In the genomic region with DNA sequence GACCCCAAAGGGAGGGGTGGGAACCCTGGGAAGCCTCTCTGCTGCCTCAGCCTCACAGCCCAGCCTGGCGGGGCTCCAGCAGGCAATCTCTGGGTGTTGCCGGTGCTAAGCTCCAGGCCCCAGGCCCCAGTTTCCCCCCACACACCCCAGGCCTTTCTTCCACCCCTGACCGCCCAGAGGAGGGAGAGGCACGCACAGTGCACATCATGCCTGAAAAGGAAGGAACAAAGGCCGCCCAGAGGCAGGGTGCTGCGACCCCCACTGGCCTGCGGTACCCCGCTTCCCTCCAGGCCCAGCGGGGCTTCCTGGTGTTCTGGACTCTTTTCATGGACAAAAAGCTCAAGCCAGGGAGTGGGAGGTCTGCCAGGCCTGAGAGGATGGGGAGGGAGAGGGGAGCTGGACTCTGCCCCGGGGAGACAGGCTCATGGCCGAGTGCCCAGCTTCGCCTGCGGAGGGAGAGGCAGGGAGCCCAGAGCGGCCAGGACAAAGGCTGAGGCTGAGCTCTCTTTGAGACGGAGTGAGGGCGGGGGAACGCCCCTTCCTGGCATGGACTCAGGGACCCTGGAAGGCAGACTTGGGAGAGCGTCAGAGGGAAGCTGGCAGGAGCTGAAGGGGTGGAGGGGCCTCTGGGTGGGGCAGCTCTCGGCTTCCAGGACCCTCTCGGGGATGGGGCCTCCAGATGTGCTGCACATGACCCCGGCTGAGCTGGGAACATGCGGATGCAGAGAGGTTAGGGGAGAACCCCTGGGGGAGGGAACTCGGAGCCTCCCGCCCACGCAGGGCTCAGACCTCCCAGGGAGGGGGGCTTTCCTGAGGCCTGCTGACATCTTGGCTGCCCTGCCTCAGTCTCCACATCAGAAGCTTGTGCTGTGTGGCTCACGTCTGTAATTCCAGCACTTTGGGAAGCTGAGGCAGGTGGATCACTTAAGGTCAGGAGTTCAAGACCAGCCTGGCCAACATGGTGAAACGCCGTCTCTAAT, we compare ENCODE assay signal across 9 cellular contexts. TPM values are rescaled to one million over a fixed set of nuclear protein-coding genes. Genes with fewer than 3 reads are reported as not detected.
DNase-seq lines count a peak whose midpoint lies in the region; ATAC-seq and TF ChIP-seq lines count a peak whose summit lies in the region.
"Had no signal": no experiment of that assay in that cellular context is flagged by ENCODE, and none has a peak within 500 bp of the region (broad histone marks: within the 10 kb centered on the region; RNA-seq: fewer than 3 reads in every experiment).

No MANE protein-coding gene starts in this region.

- H4K20me1 ChIP-seq in GM23338 (replicated peaks; ENCODE audit: insufficient read depth): no peaks in the 10 kb centered on the region

- no peak overlapping the region for H3K4me3 ChIP-seq in GM23338
- no peak overlapping the region for H3K4me3 ChIP-seq in right atrium auricular region
- H3K4me3 ChIP-seq in sigmoid colon: no peak overlapping the region

- H3K27ac ChIP-seq in GM23338 (ENCODE audit: low read depth) (no peak overlapping the region), right atrium auricular region (peak overlapping the region; percentile 63 to 66), sigmoid colon (peak overlapping the region; percentile 62 to 69 (median 65))

- DNase-seq in GM23338 (ENCODE audit: low spot score) (no peak), amygdala (lab: John Stamatoyannopoulos, UW) (peak; percentile 42 to 97 (median 91)), right atrium auricular region (ENCODE audit: low spot score) (peak; percentile 81), sigmoid colon (peak; percentile 97), DMS53 (lab: John Stamatoyannopoulos, UW) (no peak), NCI-H82 (lab: John Stamatoyannopoulos, UW) (no peak), OCI-M1 (lab: John Stamatoyannopoulos, UW) (no peak)

- peaks cover 2% of the 10 kb centered on the region; the same call in 1 of the 3 replicates for H3K4me1 Mint-ChIP-seq in GM23338

- no peak overlapping the region for H2AFZ ChIP-seq in GM23338

- H3K4me1 ChIP-seq in GM23338 (ENCODE audit: insufficient read depth): no peaks in the 10 kb centered on the region
- peaks cover 0 to 45% of the 10 kb centered on the region in 2 donors for H3K4me1 ChIP-seq in right atrium auricular region
- H3K4me1 ChIP-seq in sigmoid colon: peaks cover 0 to 45% (median 40%) of the 10 kb centered on the region in 4 donors

- peaks cover 34% of the 10 kb centered on the region for H3K27me3 ChIP-seq in GM23338 (ENCODE audit: insufficient read depth)
- H3K27me3 ChIP-seq in right atrium auricular region: peaks cover 0 to 4% of the 10 kb centered on the region in 2 donors
- H3K27me3 ChIP-seq in sigmoid colon: peaks cover 18 to 36% (median 33%) of the 10 kb centered on the region in 3 donors

- 0 out of 2 replicates have a peak, but pooled peaks cover 2% of the 10 kb centered on the region for H3F3A ChIP-seq in GM23338 (replicated peaks; ENCODE audit: low read depth)

- H3K9me2 ChIP-seq in GM23338 (ENCODE audit: insufficient read depth): no peaks in the 10 kb centered on the region

- H3K27ac Mint-ChIP-seq in GM23338: no peak overlapping the region

- no peak for TF ChIP-seq EP300 in sigmoid colon (IDR thresholded peaks at IDR 0.05)

- H3K79me2 ChIP-seq in GM23338 (replicated peaks; ENCODE audit: insufficient read depth): no peaks in the 10 kb centered on the region

- peaks cover 38% of the 10 kb centered on the region for H3K27me3 Mint-ChIP-seq in GM23338 (ENCODE audit: insufficient read depth, low read depth, poor library complexity)

- 12 to 48% methylated on average over 28 of the region's 28 CpGs for WGBS in sigmoid colon, 2 donors

- H3K36me3 ChIP-seq in GM23338 (ENCODE audit: insufficient read depth) (no peaks in the 10 kb centered on the region), right atrium auricular region (no peaks in the 10 kb centered on the region), sigmoid colon (no peaks in the 10 kb centered on the region)

- no peaks in the 10 kb centered on the region for H3K9me3 ChIP-seq in right atrium auricular region
- no peaks in the 10 kb centered on the region for H3K9me3 ChIP-seq in sigmoid colon

- H3K36me3 Mint-ChIP-seq in GM23338 (ENCODE audit: low read depth): no peaks in the 10 kb centered on the region

- H3K4me3 Mint-ChIP-seq in GM23338: no peak overlapping the region

- TF ChIP-seq CTCF in GM23338 (conservative IDR thresholded peaks at IDR 0.05; ENCODE audit: low read depth in 2 of 2) (no peak), right atrium auricular region (IDR thresholded peaks at IDR 0.05) (no peak), sigmoid colon (IDR thresholded peaks at IDR 0.05) (no peak)

- H3K4me2 ChIP-seq in GM23338: no peak overlapping the region

- TF ChIP-seq POLR2A in sigmoid colon (IDR thresholded peaks at IDR 0.05): no peak

- ATAC-seq in GM23338: peak; percentile 12
- ATAC-seq in GM18511 (IDR thresholded peaks at IDR 0.05; ENCODE audit: unreplicated experiment): no peak

- intact Hi-C loops in sigmoid colon (cut with DNase I): no loop called here

- H3K9me3 Mint-ChIP-seq in GM23338: no peaks in the 10 kb centered on the region

TF ChIP-seq in GM23338, 12 proteins besides CTCF, POLR2A, EP300 and RAD21:
- no peak for TF ChIP-seq ETS1 (IDR thresholded peaks at IDR 0.05)
- TF ChIP-seq JUNB (IDR thresholded peaks at IDR 0.05; ENCODE audit: unreplicated experiment): no peak
- TF ChIP-seq EZH2phosphoT487 (IDR thresholded peaks at IDR 0.05; ENCODE audit: unreplicated experiment): no peak

RNA-seq across cellular contexts. Expression of gene ENTPD2, which starts 1.8 kb away (rescaled TPM):
- total RNA-seq in GM23338 (2014; rRNA removed; shearing (Covaris generic)): 1.1 and 1.9 TPM in 2 replicates
- polyA plus RNA-seq in GM23338 (2016; fragmentation: Nextera tagmentation; extraction: Ambion mirVana): 1.8 and 2.9 TPM in 2 replicates
- under 1 TPM; 0.41 to 0.67 TPM for total RNA-seq in right atrium auricular region
- total RNA-seq in sigmoid colon: 1 to 10 TPM in 3 of 4 donors, not detected in 1; 1.2 to 2.2 (median 2.1) TPM
- polyA plus RNA-seq in sigmoid colon: 1 to 10 TPM in 2 of 3 donors, under 1 TPM in 1; 0.92 to 6.4 (median 3.0) TPM
- total RNA-seq: endothelial cell of umbilical vein had no signal
- polyA plus RNA-seq: endothelial cell of umbilical vein had no signal

RNA-seq across cellular contexts. Expression of gene NPDC1, which starts 9.7 kb away (rescaled TPM):
- 26.2 and 34.3 TPM in 2 replicates for total RNA-seq in GM23338 (2014; rRNA removed; shearing (Covaris generic))
- polyA plus RNA-seq in GM23338 (2016; fragmentation: Nextera tagmentation; extraction: Ambion mirVana) (35.5 and 36.7 TPM in 2 replicates), sigmoid colon (100 to 1,000 TPM in 1 of 3 donors, 10 to 100 TPM in 2; 47.9 to 118 (median 91.9) TPM)
- total RNA-seq in right atrium auricular region (10 to 100 TPM; 49.7 to 57.8 TPM), sigmoid colon (100 to 1,000 TPM in 1 of 4 donors, 10 to 100 TPM in 3; 21.4 to 101 (median 42.4) TPM)

RNA-seq across cellular contexts. Expression of gene SAPCD2, which starts 14.7 kb away (rescaled TPM):
- 55.1 and 60.3 TPM in 2 replicates for total RNA-seq in GM23338 (2014; rRNA removed; shearing (Covaris generic))
- polyA plus RNA-seq in GM23338 (2016; fragmentation: Nextera tagmentation; extraction: Ambion mirVana): 13.4 and 14.5 TPM in 2 replicates
- total RNA-seq in right atrium auricular region: under 1 TPM; 0.12 to 0.63 TPM
- under 1 TPM in 1 of 4 donors, not detected in 3; 0.81 TPM for total RNA-seq in sigmoid colon
- polyA plus RNA-seq in sigmoid colon: 10 to 100 TPM in 1 of 3 donors, 1 to 10 TPM in 2; 3.6 to 16.4 (median 3.7) TPM

RNA-seq across cellular contexts. Expression of gene UAP1L1, which starts 21.6 kb away (rescaled TPM):
- total RNA-seq in GM23338 (2014; rRNA removed; shearing (Covaris generic)): 5.5 and 8.1 TPM in 2 replicates
- polyA plus RNA-seq in GM23338 (2016; fragmentation: Nextera tagmentation; extraction: Ambion mirVana) (2.5 and 3.4 TPM in 2 replicates), sigmoid colon (1 to 10 TPM; 4.2 to 9.6 (median 6.0) TPM)
- total RNA-seq in right atrium auricular region (1 to 10 TPM; 4.3 to 6.3 TPM), sigmoid colon (1 to 10 TPM; 2.9 to 9.1 (median 4.8) TPM)

RNA-seq across cellular contexts. Expression of gene FUT7, which starts 23.8 kb away (rescaled TPM):
- not detected in 2 replicates for total RNA-seq in GM23338 (2014; rRNA removed; shearing (Covaris generic))
- polyA plus RNA-seq in GM23338 (2016; fragmentation: Nextera tagmentation; extraction: Ambion mirVana): not detected in 2 replicates
- total RNA-seq in right atrium auricular region: under 1 TPM in 1 of 2 donors, not detected in 1; 0.28 TPM
- 1 to 10 TPM in 1 of 4 donors, under 1 TPM in 2, not detected in 1; 0.36 to 1.3 (median 0.41) TPM for total RNA-seq in sigmoid colon
- 1 to 10 TPM in 1 of 3 donors, not detected in 2; 1.3 TPM for polyA plus RNA-seq in sigmoid colon
- total RNA-seq: endothelial cell of umbilical vein had no signal
- polyA plus RNA-seq: endothelial cell of umbilical vein had no signal

Comparison
In these comparisons a context has a peak if more than half of its experiments do, and no peak if none do; other contexts are left out.
1. DNase-seq: peak in amygdala (56 of 56), right atrium auricular region (single experiment) and sigmoid colon (single experiment); none in GM23338 (single experiment), DMS53 (single experiment), NCI-H82 (single experiment) and OCI-M1 (single experiment).
2. RNA of gene SAPCD2, which starts 14.7 kb away (total RNA-seq): 55.1 to 60.3 TPM in GM23338; 0.12 to 0.63 TPM in right atrium auricular region and 0.81 TPM in sigmoid colon; every median in the first group is over 10 times any median in the second.